19 cellular contexts compared by ENCODE assay signal in genomic region chr3:116446037-116446436, GRCh38. TPM values are rescaled to one million over a fixed set of nuclear protein-coding genes. Genes with fewer than 3 reads are reported as not detected.
DNase-seq lines count a peak whose midpoint lies in the region; ATAC-seq and TF ChIP-seq lines count a peak whose summit lies in the region.
"Had no signal": no experiment of that assay in that cellular context is flagged by ENCODE, and none has a peak within 500 bp of the region (broad histone marks: within the 10 kb centered on the region; RNA-seq: fewer than 3 reads in every experiment).

No MANE protein-coding gene starts in this region.

- peaks cover 2% of the 10 kb centered on the region for H3K9me3 Mint-ChIP-seq in neural crest cell
- H3K9me3 Mint-ChIP-seq: T-helper 1 cell treated with Interleukin-12 subunit alpha and Interleukin-12 subunit beta and Interleukin-4 antibody, amounts not matched to agents 30 μg/mL and 1 μg/mL, for 36 hours had no signal

- H3K9me3 ChIP-seq in colonic mucosa = no peaks in the 10 kb centered on the region
- H3K9me3 ChIP-seq: adrenal gland, HAP-1 had no signal

- no peaks in the 10 kb centered on the region for H3K36me3 ChIP-seq in colonic mucosa
- H3K36me3 ChIP-seq: adrenal gland, HAP-1 had no signal

- no peak for ATAC-seq in GM18858 (IDR thresholded peaks at IDR 0.05; ENCODE audit: unreplicated experiment)

- no peak overlapping the region for H3K27ac ChIP-seq in colonic mucosa
- H3K27ac ChIP-seq: adrenal gland had no signal

- H3K27ac Mint-ChIP-seq in neural crest cell (ENCODE audit: unreplicated experiment) = peak overlapping the region; percentile 97
- H3K27ac Mint-ChIP-seq: naive B cell; T-helper 1 cell treated with Interleukin-12 subunit alpha and Interleukin-12 subunit beta and Interleukin-4 antibody, amounts not matched to agents 30 μg/mL and 1 μg/mL, for 36 hours had no signal

- intact Hi-C loops in colonic mucosa (cut with DNase I) = no loop called here

- H3K27me3 ChIP-seq in colonic mucosa = no peaks in the 10 kb centered on the region
- H3K27me3 ChIP-seq: adrenal gland had no signal

- H3K4me1 ChIP-seq in colonic mucosa = no peaks in the 10 kb centered on the region
- H3K4me1 ChIP-seq: adrenal gland, HAP-1 had no signal

- peak overlapping the region; percentile 95 for H3K4me3 Mint-ChIP-seq in neural crest cell
- H3K4me3 Mint-ChIP-seq: T-helper 1 cell treated with Interleukin-12 subunit alpha and Interleukin-12 subunit beta and Interleukin-4 antibody, amounts not matched to agents 30 μg/mL and 1 μg/mL, for 36 hours had no signal

- DNase-seq in Ammon's horn (ENCODE audit: low spot score) = peak; percentile 76
- DNase-seq in SK-MEL-5 (ENCODE audit: low read depth, low spot score) = peak; percentile 81
- peak; percentile 89 for DNase-seq in foreskin melanocyte
- peak; percentile 2 for DNase-seq in neural crest cell (ENCODE audit: low read depth, low spot score)
- DNase-seq in RPMI8226 = no peak
- DNase-seq in activated naive CD4-positive, alpha-beta T cell treated with Interleukin-2 at 50 U/mL for 16 hours = no peak
- DNase-seq in colonic mucosa = no peak
- DNase-seq: ACHN; activated effector memory CD4-positive, alpha-beta T cell treated with Interleukin-2 at 50 U/mL for 16 hours; cerebellar nuclear complex; DND-41; naive B cell; NK-92 treated with Interleukin-12 subunit alpha and Interleukin-12 subunit beta, amount 100 ng/mL, for 24 hours; stimulated activated naive CD4-positive, alpha-beta T cell had no signal

- peaks cover 58% of the 10 kb centered on the region for H3K4me1 Mint-ChIP-seq in neural crest cell
- H3K4me1 Mint-ChIP-seq: naive B cell had no signal

- H3K36me3 Mint-ChIP-seq in neural crest cell (ENCODE audit: low read depth) = no peaks in the 10 kb centered on the region
- H3K36me3 Mint-ChIP-seq: naive B cell had no signal

- in situ Hi-C loops in SK-MEL-5 (cut with HindIII; ENCODE audit: low pct_unique_long_range_greater_than_20kb, low sequenced_read_pairs) = no loop called here

- H3K9ac ChIP-seq in colonic mucosa (ENCODE audit: low read depth in 2 of 2, low read length in 2 of 2) = no peak overlapping the region

- no peaks in the 10 kb centered on the region for H3K27me3 Mint-ChIP-seq in neural crest cell (ENCODE audit: low read depth)

- TF ChIP-seq CTCF in neural crest cell (conservative IDR thresholded peaks at IDR 0.05) (no peak), colonic mucosa (IDR thresholded peaks at IDR 0.05) (no peak)

- no peak overlapping the region for H3K4me3 ChIP-seq in colonic mucosa
- H3K4me3 ChIP-seq: HAP-1 had no signal

RNA-seq across cellular contexts. Expression of gene LSAMP, which starts 0.8 kb away (rescaled TPM):
- 16.1 and 25.3 TPM in 2 replicates for total RNA-seq in SK-MEL-5 (2014; rRNA removed; shearing (Covaris generic))
- polyA plus RNA-seq in SK-MEL-5 (2015; cell fraction: cytosol; rRNA removed) = 15.3 and 16.1 TPM in 2 replicates
- 3.6 and 5.5 TPM in 2 replicates for polyA plus RNA-seq in SK-MEL-5 (2015; cell fraction: nucleus; rRNA removed)
- total RNA-seq in neural crest cell (36.6 and 36.7 TPM in 2 replicates), colonic mucosa (1 to 10 TPM; 1.1 to 5.9 TPM)
- total RNA-seq: LHCN-M2 had no signal

Comparison
In these comparisons a context has a peak if more than half of its experiments do, and no peak if none do; other contexts are left out.
1. DNase-seq: peak in Ammon's horn (single experiment), SK-MEL-5 (single experiment), foreskin melanocyte (single experiment) and neural crest cell (single experiment); none in RPMI8226 (single experiment), activated naive CD4-positive, alpha-beta T cell treated with Interleukin-2 at 50 U/mL for 16 hours (single experiment) and colonic mucosa (single experiment).